ENCODE assay signal across 21 cellular contexts in genomic region chr19:33486407-33486806, GRCh38. TPM values are rescaled to one million over a fixed set of nuclear protein-coding genes. Genes with fewer than 3 reads are reported as not detected.
DNase-seq lines count a peak whose midpoint lies in the region; ATAC-seq, FAIRE-seq and TF ChIP-seq lines count a peak whose summit lies in the region.
"Had no signal": no experiment of that assay in that cellular context is flagged by ENCODE, and none has a peak within 500 bp of the region (broad histone marks: within the 10 kb centered on the region; RNA-seq: fewer than 3 reads in every experiment).

No MANE protein-coding gene starts in this region.

- no peak for TF ChIP-seq CTCF in right lobe of liver (IDR thresholded peaks at IDR 0.05)
- no peak for TF ChIP-seq CTCF in HepG2 (CRISPR knock-in tag; IDR thresholded peaks at IDR 0.05)
- TF ChIP-seq CTCF in endodermal cell (conservative IDR thresholded peaks at IDR 0.05): no peak
- TF ChIP-seq CTCF in upper lobe of right lung (IDR thresholded peaks at IDR 0.05): no peak

- no peaks in the 10 kb centered on the region for H3K79me1 ChIP-seq in neuronal stem cell (ENCODE audit: low read depth, low read length)

- H3K4me1 ChIP-seq in right lobe of liver: no peaks in the 10 kb centered on the region
- no peaks in the 10 kb centered on the region for H3K4me1 ChIP-seq in HepG2 (ENCODE audit: insufficient read depth, low read length)
- H3K4me1 ChIP-seq in endodermal cell (ENCODE audit: control insufficient read depth, insufficient read depth, low read length): no peaks in the 10 kb centered on the region
- peaks cover 0 to 1% of the 10 kb centered on the region in 2 donors for H3K4me1 ChIP-seq in neuronal stem cell (ENCODE audit: control insufficient read depth in 2 of 2, insufficient read depth in 1 of 2, low read depth in 1 of 2, low read length in 2 of 2)
- H3K4me1 ChIP-seq in upper lobe of right lung: no peaks in the 10 kb centered on the region

- H4K20me1 ChIP-seq in HepG2 (ENCODE audit: insufficient read depth, low read length): no peaks in the 10 kb centered on the region

- H3K4me2 ChIP-seq in HepG2 (ENCODE audit: low read depth, low read length): no peak overlapping the region
- H3K4me2 ChIP-seq in neuronal stem cell (ENCODE audit: insufficient read depth, low read length, poor library complexity, severe bottlenecking): no peak overlapping the region

- H3K23ac ChIP-seq in neuronal stem cell (ENCODE audit: low read depth, low read length, poor library complexity): no peak overlapping the region

- peak overlapping the region; percentile 56 for H2AK5ac ChIP-seq in neuronal stem cell (ENCODE audit: low read depth, low read length)

- no peak overlapping the region for H2BK15ac ChIP-seq in neuronal stem cell (ENCODE audit: low read length)

- no peak overlapping the region for H3K27ac Mint-ChIP-seq in endodermal cell
- H3K27ac Mint-ChIP-seq: CD14-positive monocyte had no signal

- H2BK12ac ChIP-seq in neuronal stem cell (ENCODE audit: low read length): no peak overlapping the region

- no peaks in the 10 kb centered on the region for H3K27me3 ChIP-seq in right lobe of liver
- H3K27me3 ChIP-seq in HepG2 (ENCODE audit: control insufficient read depth in 1 of 2, insufficient read depth in 2 of 2, low read length in 2 of 2): no peaks in the 10 kb centered on the region
- no peaks in the 10 kb centered on the region for H3K27me3 ChIP-seq in endodermal cell (ENCODE audit: control insufficient read depth, insufficient read depth, low read length, poor library complexity, severe bottlenecking)
- H3K27me3 ChIP-seq in neuronal stem cell (ENCODE audit: control insufficient read depth in 3 of 3, insufficient read depth in 3 of 3, low read depth in 1 of 3, low read length in 3 of 3): no peaks in the 10 kb centered on the region
- H3K27me3 ChIP-seq in upper lobe of right lung: no peaks in the 10 kb centered on the region
- H3K27me3 ChIP-seq: MG63 had no signal

- TF ChIP-seq POLR2A in right lobe of liver (IDR thresholded peaks at IDR 0.05) (no peak), HepG2 (IDR thresholded peaks at IDR 0.05; ENCODE audit: insufficient read depth in 1 of 2, low read depth in 2 of 2, low read length in 2 of 2) (no peak)

- BruUV-seq in HepG2 (replicated peaks; lab: Mats Ljungman, UMichigan): no TSS peak

- H3K4me1 Mint-ChIP-seq in endodermal cell: no peaks in the 10 kb centered on the region
- H3K4me1 Mint-ChIP-seq: CD14-positive monocyte had no signal

- H4K8ac ChIP-seq in neuronal stem cell (ENCODE audit: low read depth, low read length): no peak overlapping the region

- no peak overlapping the region for H4K91ac ChIP-seq in neuronal stem cell (ENCODE audit: low read depth, low read length, poor library complexity)

- H3K18ac ChIP-seq in neuronal stem cell (ENCODE audit: low read length): peak overlapping the region; percentile 48

- H3K27ac ChIP-seq in right lobe of liver (no peak overlapping the region), HepG2 (ENCODE audit: extremely low read length, insufficient read depth, low read length) (no peak overlapping the region), endodermal cell (ENCODE audit: low read depth, low read length) (peak overlapping the region; percentile 57), neuronal stem cell (replicated peaks; ENCODE audit: low read length) (no peak overlapping the region), upper lobe of right lung (no peak overlapping the region)

- H3K9ac ChIP-seq in HepG2 (ENCODE audit: insufficient read depth, low read depth, low read length) (no peak overlapping the region), endodermal cell (ENCODE audit: extremely low read depth, low read length, poor library complexity, severe bottlenecking) (no peak overlapping the region), neuronal stem cell (ENCODE audit: low read depth, low read length, poor library complexity) (peak overlapping the region; percentile 60)

- peak in 2 of 3 donors; percentile 30 to 39 for DNase-seq in right lobe of liver
- DNase-seq in HepG2 (ENCODE audit: low spot score): no peak
- DNase-seq in endodermal cell: no peak
- DNase-seq in neuronal stem cell (ENCODE audit: low spot score): no peak
- peak; percentile 47 for DNase-seq in upper lobe of right lung
- DNase-seq in OCI-M1 (lab: John Stamatoyannopoulos, UW): no peak
- DNase-seq: DMS153, EL, IMR-90, Karpas-422, MG63, NCI-H1092, NCI-H146, NCI-H2081 treated with DMSO at 0.1 percent for 48 hours, NCI-H510A, NCI-H774, Right ventricle myocardium superior had no signal

- in situ Hi-C loops in HepG2 (cut with HindIII; ENCODE audit: extremely low pct_ligation_motif_present, low pct_unique_long_range_greater_than_20kb): no loop called here

- H3K36me3 Mint-ChIP-seq in endodermal cell (ENCODE audit: low read depth): peaks cover 29% of the 10 kb centered on the region

- H2AFZ ChIP-seq in HepG2 (ENCODE audit: low read length): no peak overlapping the region
- H2AFZ ChIP-seq in neuronal stem cell (ENCODE audit: low read length): no peak overlapping the region

- no peak overlapping the region for H3K14ac ChIP-seq in neuronal stem cell (ENCODE audit: low read length)

- 73% methylated on average over 3 of the region's 8 CpGs for WGBS in right lobe of liver (ENCODE audit: insufficient coverage, low coverage, low lambda C conversion rate, missing lambda C conversion rate)
- WGBS in HepG2 (ENCODE audit: low lambda C conversion rate): 92% methylated on average over 6 of the region's 8 CpGs
- WGBS in endodermal cell (ENCODE audit: insufficient coverage in 1 of 2, insufficient read length in 1 of 2), 2 experiments: 80 to 95% methylated on average over 1 to 8 of the region's 8 CpGs
- WGBS in neuronal stem cell (ENCODE audit: extremely low coverage in 2 of 2, insufficient read length in 2 of 2, insufficient replicate concordance in 1 of 2), 2 donors: no CpG with 5 or more reads among the region's 8 CpGs

- peaks cover 3% of the 10 kb centered on the region for H3K9me3 Mint-ChIP-seq in endodermal cell

- TF ChIP-seq EP300 in HepG2 (IDR thresholded peaks at IDR 0.05; ENCODE audit: low read depth in 2 of 2, low read length in 2 of 2): no peak
- no peak for TF ChIP-seq EP300 in HepG2 (CRISPR knock-in tag; IDR thresholded peaks at IDR 0.05; ENCODE audit: borderline replicate concordance)

- no peaks in the 10 kb centered on the region for H3K79me2 ChIP-seq in HepG2 (ENCODE audit: insufficient read depth, low read length)

- POLR2A ChIA-PET in HepG2 (lab: Yijun Ruan, JAX): no interaction called here

- FAIRE-seq in HepG2 (lab: Jason Lieb, UNC): no peak
- FAIRE-seq: H54 had no signal

- peaks cover 0 to 22% (median 2%) of the 10 kb centered on the region in 4 donors for H3K36me3 ChIP-seq in right lobe of liver
- H3K36me3 ChIP-seq in HepG2 (replicated peaks in 1 of 2; ENCODE audit: control insufficient read depth in 1 of 2, insufficient read depth in 2 of 2, low read length in 2 of 2): peaks cover 0 to 3% of the 10 kb centered on the region in 2 experiments; a peak in 3 of 5 replicates
- no peaks in the 10 kb centered on the region for H3K36me3 ChIP-seq in endodermal cell (ENCODE audit: control insufficient read depth, insufficient read depth, low read length)
- no peaks in the 10 kb centered on the region for H3K36me3 ChIP-seq in neuronal stem cell (replicated peaks in 1 of 2; ENCODE audit: control insufficient read depth in 2 of 2, insufficient read depth in 2 of 2, low read length in 2 of 2)
- no peaks in the 10 kb centered on the region for H3K36me3 ChIP-seq in upper lobe of right lung
- H3K36me3 ChIP-seq: MG63 had no signal

- H3K4me3 Mint-ChIP-seq in endodermal cell: no peak overlapping the region
- H3K4me3 Mint-ChIP-seq: CD14-positive monocyte had no signal

- H3K27me3 Mint-ChIP-seq in endodermal cell (ENCODE audit: insufficient read depth): no peaks in the 10 kb centered on the region

- CTCF ChIA-PET in HepG2 (lab: Yijun Ruan, JAX; ENCODE audit: low intra/inter-chr PET ratio, low total read pairs): no interaction called here

- H3K9me3 ChIP-seq in right lobe of liver: no peaks in the 10 kb centered on the region
- H3K9me3 ChIP-seq in HepG2 (ENCODE audit: low read length): no peaks in the 10 kb centered on the region
- peaks cover 6% of the 10 kb centered on the region for H3K9me3 ChIP-seq in endodermal cell (ENCODE audit: control insufficient read depth, low read length)
- H3K9me3 ChIP-seq in neuronal stem cell (replicated peaks in 1 of 2; ENCODE audit: control insufficient read depth in 2 of 2, insufficient read depth in 1 of 2, low read depth in 1 of 2, low read length in 2 of 2): peaks cover 0 to 5% of the 10 kb centered on the region in 2 donors
- peaks cover 8% of the 10 kb centered on the region for H3K9me3 ChIP-seq in upper lobe of right lung

- no peak overlapping the region for H2BK5ac ChIP-seq in neuronal stem cell (ENCODE audit: low read length)

- no peak overlapping the region for H3K4ac ChIP-seq in neuronal stem cell (ENCODE audit: low read length)

- no peak overlapping the region for H2BK120ac ChIP-seq in neuronal stem cell (ENCODE audit: low read depth, low read length)

- intact Hi-C loops in right lobe of liver (cut with DNase I): no loop called here
- intact Hi-C loops in HepG2 (cut with micrococcal nuclease; ENCODE audit: unreplicated experiment): no loop called here
- intact Hi-C loops in upper lobe of right lung (cut with DNase I): no loop called here

- ATAC-seq in right lobe of liver (peak in 1 of 4 donors; percentile 6), HepG2 (no peak), upper lobe of right lung (no peak), GM21825 (IDR thresholded peaks at IDR 0.05; ENCODE audit: unreplicated experiment) (no peak), HG03342 (IDR thresholded peaks at IDR 0.05; ENCODE audit: unreplicated experiment) (no peak)

- no peak overlapping the region for H3K4me3 ChIP-seq in right lobe of liver
- H3K4me3 ChIP-seq in HepG2 (replicated peaks in 1 of 3; ENCODE audit: insufficient read depth in 1 of 3, low read depth in 2 of 3, low read length in 3 of 3): no peak overlapping the region
- H3K4me3 ChIP-seq in endodermal cell (ENCODE audit: low read length): no peak overlapping the region
- H3K4me3 ChIP-seq in neuronal stem cell (ENCODE audit: low read length in 2 of 2): peak overlapping the region in 1 of 2 donors; percentile 10
- no peak overlapping the region for H3K4me3 ChIP-seq in upper lobe of right lung
- H3K4me3 ChIP-seq: MG63 had no signal

- TF ChIP-seq RAD21 in HepG2 (CRISPR knock-in tag; IDR thresholded peaks at IDR 0.05): no peak

RNA-seq across cellular contexts. Expression of gene PEPD, which starts 35.2 kb away (rescaled TPM):
- total RNA-seq in right lobe of liver (100 to 1,000 TPM; 121 to 261 (median 167) TPM), HepG2 (2016; rRNA removed; fragmentation: Illumina TruSeq; extraction: Trizol) (75.1 and 81.0 TPM in 2 replicates), endodermal cell (10 to 100 TPM; 52.2 to 67.9 TPM), upper lobe of right lung (78.4 TPM)
- 12.2 and 14.5 TPM in 2 replicates for total RNA-seq in HepG2 (2016; cell fraction: cytosol; rRNA removed; fragmentation: Illumina TruSeq; extraction: Trizol; ENCODE audit: low read depth)
- total RNA-seq in HepG2 (2016; cell fraction: insoluble cytoplasmic fraction; rRNA removed; fragmentation: Illumina TruSeq; extraction: Trizol): 76.9 and 79.4 TPM in 2 replicates
- total RNA-seq in HepG2 (2016; cell fraction: membrane; rRNA removed; fragmentation: Illumina TruSeq; extraction: Trizol): 29.4 and 31.9 TPM in 2 replicates
- 35.5 and 39.2 TPM in 2 replicates for total RNA-seq in HepG2 (2016; cell fraction: nucleus; rRNA removed; fragmentation: Illumina TruSeq; extraction: Trizol)
- polyA plus RNA-seq in HepG2 (2011; rRNA removed): 60.7 and 63.7 TPM in 2 replicates
- 56.0 and 100 TPM in 2 replicates for polyA plus RNA-seq in HepG2 (2011; cell fraction: cytosol; rRNA removed)
- 50.1 and 50.6 TPM in 2 replicates for polyA plus RNA-seq in HepG2 (2011; cell fraction: nucleus; rRNA removed)
- 45.4 and 52.9 TPM in 2 replicates for polyA plus RNA-seq in HepG2 (2012)
- 14.1 and 18.0 TPM in 2 replicates for polyA plus RNA-seq in HepG2 (2016; cell fraction: cytosol; fragmentation: Illumina TruSeq; extraction: Trizol; ENCODE audit: low read depth)
- 103 and 110 TPM in 2 replicates for polyA plus RNA-seq in HepG2 (2016; cell fraction: insoluble cytoplasmic fraction; fragmentation: Illumina TruSeq; extraction: Trizol; ENCODE audit: low read depth)
- 30.2 and 30.4 TPM in 2 replicates for polyA plus RNA-seq in HepG2 (2016; cell fraction: membrane; fragmentation: Illumina TruSeq; extraction: Trizol; ENCODE audit: low read depth)
- polyA plus RNA-seq in HepG2 (2016; cell fraction: nucleus; fragmentation: Illumina TruSeq; extraction: Trizol; ENCODE audit: insufficient read depth, low read depth): 79.7 and 88.3 TPM in 2 replicates
- polyA minus RNA-seq in HepG2 (2011; rRNA and poly(A)+ RNA removed; ENCODE audit: low replicate concordance): 62.3 and 119 TPM in 2 replicates
- 32.5 and 35.0 TPM in 2 replicates for polyA minus RNA-seq in HepG2 (2011; cell fraction: cytosol; rRNA and poly(A)+ RNA removed)
- polyA minus RNA-seq in HepG2 (2011; cell fraction: nucleus; rRNA and poly(A)+ RNA removed): 14.2 and 19.1 TPM in 2 replicates
- 54.0 TPM for polyA plus RNA-seq in endodermal cell (2013, experiment 1 of 2)
- 42.9 TPM for polyA plus RNA-seq in endodermal cell (2013, experiment 2 of 2)
- polyA plus RNA-seq in neuronal stem cell (2013, experiment 1 of 2): 35.9 TPM
- polyA plus RNA-seq in neuronal stem cell (2013, experiment 2 of 2): 36.4 TPM

Comparison
In these comparisons a context has a peak if more than half of its experiments do, and no peak if none do; other contexts are left out.
1. DNase-seq: peak in right lobe of liver (2 of 3) and upper lobe of right lung (single experiment); none in HepG2 (single experiment), endodermal cell (single experiment), neuronal stem cell (single experiment) and OCI-M1 (single experiment).